ENCODE assay signal across 19 cellular contexts in the genomic region with DNA sequence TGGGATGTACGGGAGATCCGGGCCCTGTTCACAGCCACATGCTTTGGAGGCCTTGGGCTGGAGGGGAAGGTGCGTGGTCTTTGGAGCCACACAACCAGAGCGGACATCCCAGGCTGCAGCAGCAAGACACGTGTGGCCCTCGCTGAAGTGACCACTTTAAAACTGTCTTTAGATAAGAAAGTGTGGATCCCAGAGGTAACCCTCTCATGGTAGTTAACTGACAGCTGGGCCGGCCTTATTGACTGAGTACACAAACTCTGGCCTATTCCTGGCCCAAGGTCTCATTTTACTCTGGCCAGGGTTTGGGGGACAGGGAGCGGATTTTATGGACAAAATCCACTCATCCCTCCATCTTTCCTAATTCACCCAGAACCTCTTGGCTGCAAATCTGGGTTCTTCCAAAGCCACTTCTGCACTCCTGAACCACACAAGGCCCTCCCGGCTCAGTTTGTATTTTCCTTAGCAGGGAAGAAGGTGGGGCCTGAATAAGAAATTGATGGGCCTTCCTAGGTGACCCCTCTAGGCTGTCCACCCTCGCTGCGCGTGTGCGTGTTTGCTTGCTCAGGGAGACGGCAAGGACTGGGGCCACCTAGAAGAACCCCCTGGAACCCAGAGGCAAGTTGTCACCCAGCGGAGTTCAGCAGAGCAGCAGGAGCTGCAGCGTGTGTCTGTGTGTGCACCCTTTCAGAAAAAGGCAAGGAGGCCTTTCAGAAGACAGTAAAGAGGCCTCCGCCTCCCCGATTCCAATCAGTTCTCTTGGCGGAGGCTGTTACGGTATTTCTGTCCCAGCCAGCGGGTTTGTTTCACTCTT.
A peak's percentile ranks its signal among the peaks of the same experiment; 100 is the strongest.
DNase-seq lines count a peak whose midpoint lies in the region; ATAC-seq and TF ChIP-seq lines count a peak whose summit lies in the region.
"Had no signal": no experiment of that assay in that cellular context is flagged by ENCODE, and none has a peak within 500 bp of the region (broad histone marks: within the 10 kb centered on the region; RNA-seq: fewer than 3 reads in every experiment).

No MANE protein-coding gene starts in this region.

- 47 to 60% methylated on average over 12 to 21 of the region's 21 CpGs for WGBS in body of pancreas, 2 donors
- WGBS in psoas muscle, 3 donors, result 47 to 66% (median 56%) methylated on average over 21 of the region's 21 CpGs
- WGBS in aorta, 2 donors, result 43 to 46% methylated on average over 21 of the region's 21 CpGs

- H3K36me3 ChIP-seq in body of pancreas (replicated peaks in 1 of 2; ENCODE audit: insufficient read depth in 1 of 2, low read depth in 2 of 2), result no peaks in the 10 kb centered on the region
- H3K36me3 ChIP-seq in right atrium auricular region, result no peaks in the 10 kb centered on the region
- no peaks in the 10 kb centered on the region for H3K36me3 ChIP-seq in psoas muscle (ENCODE audit: insufficient read depth in 1 of 2, low read depth in 1 of 2)
- no peaks in the 10 kb centered on the region for H3K36me3 ChIP-seq in aorta (ENCODE audit: control insufficient read depth in 1 of 2, insufficient read depth in 2 of 2, low read length in 1 of 2)
- H3K36me3 ChIP-seq: cardiac muscle cell, SJSA1 had no signal

- H3K4me3 ChIP-seq in body of pancreas (no peak overlapping the region), right atrium auricular region (no peak overlapping the region), psoas muscle (peak overlapping the region; percentile 38), aorta (ENCODE audit: low read length in 2 of 2) (no peak overlapping the region)
- H3K4me3 ChIP-seq: BLaER1 treated with 17β-estradiol and CSF1 and Interleukin-3, amounts not matched to agents 10 nM and 100 nM; cardiac muscle cell; SJSA1; testis had no signal

- TF ChIP-seq POLR2A in body of pancreas (IDR thresholded peaks at IDR 0.05), result no peak

- intact Hi-C loops in body of pancreas (cut with DNase I) (no loop called here), psoas muscle (cut with DNase I) (no loop called here), aorta (cut with DNase I) (no loop called here), head of caudate nucleus (cut with DNase I) (no loop called here)

- TF ChIP-seq CTCF in body of pancreas (IDR thresholded peaks at IDR 0.05) (no peak), right atrium auricular region (IDR thresholded peaks at IDR 0.05) (no peak), psoas muscle (IDR thresholded peaks at IDR 0.05) (no peak)

- no peak for ATAC-seq in body of pancreas
- ATAC-seq in psoas muscle, result peak in 3 of 4 donors; percentile 5 to 14 (median 6)
- ATAC-seq in aorta (ENCODE audit: low FRiP score), result peak; percentile 28
- ATAC-seq: naive thymus-derived CD4-positive, alpha-beta T cell had no signal

- no peaks in the 10 kb centered on the region for H3K27me3 ChIP-seq in body of pancreas
- H3K27me3 ChIP-seq in right atrium auricular region, result no peaks in the 10 kb centered on the region
- H3K27me3 ChIP-seq in psoas muscle (ENCODE audit: insufficient read depth in 3 of 3, low read length in 2 of 3), result no peaks in the 10 kb centered on the region
- no peaks in the 10 kb centered on the region for H3K27me3 ChIP-seq in aorta (ENCODE audit: control insufficient read depth in 1 of 2, insufficient read depth in 2 of 2, low read length in 1 of 2)
- H3K27me3 ChIP-seq: BLaER1 treated with 17β-estradiol and CSF1 and Interleukin-3, amounts not matched to agents 10 nM and 100 nM; cardiac muscle cell; SJSA1; testis had no signal

- DNase-seq in body of pancreas (peak in 1 of 4 donors; percentile 38), right atrium auricular region (ENCODE audit: low spot score) (no peak), psoas muscle (no peak), aorta (no peak), head of caudate nucleus (no peak), DMS 273 treated with DMSO at 0.1 percent for 48 hours (lab: John Stamatoyannopoulos, UW) (no peak), NCI-H2081 treated with DMSO at 0.1 percent for 48 hours (lab: John Stamatoyannopoulos, UW) (no peak)
- DNase-seq: activated CD4-positive, alpha-beta T cell treated with anti-CD3 and anti-CD28 coated beads for 48 hours; activated naive CD4-positive, alpha-beta T cell treated with anti-CD3 and anti-CD28 coated beads, Interleukin-2, amount 50 U/mL, for 16 hours; DMS153; effector memory CD4-positive, alpha-beta T cell; H7; naive thymus-derived CD4-positive, alpha-beta T cell; NCI-H146; retina had no signal

- H3K27ac ChIP-seq in body of pancreas (peak overlapping the region; percentile 54 to 68 (median 60)), right atrium auricular region (peak overlapping the region; percentile 71 to 75), psoas muscle (peak overlapping the region; percentile 55), aorta (ENCODE audit: low read depth in 1 of 2, low read length in 2 of 2) (peak overlapping the region in 1 of 2 donors; percentile 10)
- H3K27ac ChIP-seq: BLaER1 treated with 17β-estradiol and CSF1 and Interleukin-3, amounts not matched to agents 10 nM and 100 nM; cardiac muscle cell; SJSA1; testis had no signal

- H3K9me3 ChIP-seq in body of pancreas (no peaks in the 10 kb centered on the region), right atrium auricular region (no peaks in the 10 kb centered on the region), psoas muscle (no peaks in the 10 kb centered on the region), aorta (ENCODE audit: control insufficient read depth, low read length) (no peaks in the 10 kb centered on the region)
- H3K9me3 ChIP-seq: BLaER1 treated with 17β-estradiol and CSF1 and Interleukin-3, amounts not matched to agents 10 nM and 100 nM; SJSA1; testis had no signal

- H3K4me1 ChIP-seq in body of pancreas, result peaks cover 23% of the 10 kb centered on the region
- peaks cover 0 to 33% of the 10 kb centered on the region in 2 donors for H3K4me1 ChIP-seq in right atrium auricular region
- peaks cover 38% of the 10 kb centered on the region for H3K4me1 ChIP-seq in psoas muscle
- H3K4me1 ChIP-seq in aorta (ENCODE audit: control insufficient read depth in 1 of 2, insufficient read depth in 2 of 2, low read length in 2 of 2), result no peaks in the 10 kb centered on the region
- H3K4me1 ChIP-seq: BLaER1 treated with 17β-estradiol and CSF1 and Interleukin-3, amounts not matched to agents 10 nM and 100 nM had no signal
